In genomic region chr3:136862611-136862951, GRCh38 we compare ENCODE assay signal across 8 cellular contexts. TPM values are rescaled to one million over a fixed set of nuclear protein-coding genes. Genes with fewer than 3 reads are reported as not detected.
DNase-seq lines count a peak whose midpoint lies in the region; ATAC-seq, FAIRE-seq and TF ChIP-seq lines count a peak whose summit lies in the region.

No MANE protein-coding gene starts in this region.

- no peaks in the 10 kb centered on the region for H3K27me3 ChIP-seq in H7 (ENCODE audit: control insufficient read depth, insufficient read depth, low read length)
- no peaks in the 10 kb centered on the region for H3K27me3 ChIP-seq in bronchial epithelial cell (ENCODE audit: control insufficient read depth, insufficient read depth, low read length)
- H3K27me3 ChIP-seq in kidney epithelial cell (ENCODE audit: control insufficient read depth, insufficient read depth, low read length): no peaks in the 10 kb centered on the region

- H3K4me3 ChIP-seq in H7 (ENCODE audit: insufficient read depth, low read depth, low read length) (peak overlapping the region; percentile 92), bronchial epithelial cell (ENCODE audit: low read depth, low read length) (peak overlapping the region; percentile 96), kidney epithelial cell (ENCODE audit: low read depth, low read length) (peak overlapping the region; percentile 63)

- H3K36me3 ChIP-seq in H7 (replicated peaks; ENCODE audit: control insufficient read depth, insufficient read depth, low read length): no peaks in the 10 kb centered on the region
- no peaks in the 10 kb centered on the region for H3K36me3 ChIP-seq in bronchial epithelial cell (ENCODE audit: control insufficient read depth, insufficient read depth, low read length)
- no peaks in the 10 kb centered on the region for H3K36me3 ChIP-seq in kidney epithelial cell (ENCODE audit: control insufficient read depth, insufficient read depth, low read length)

- ATAC-seq in GM18867 (IDR thresholded peaks at IDR 0.05; ENCODE audit: unreplicated experiment): no peak

- no peak for FAIRE-seq in bronchial epithelial cell (lab: Jason Lieb, UNC)

- no peak for TF ChIP-seq CTCF in bronchial epithelial cell (IDR thresholded peaks at IDR 0.05; ENCODE audit: insufficient read depth, low read length, severe bottlenecking)
- TF ChIP-seq CTCF in kidney epithelial cell (IDR thresholded peaks at IDR 0.05; ENCODE audit: insufficient read depth, low read length, poor library complexity, severe bottlenecking): no peak

- in situ Hi-C loops in G401 (cut with HindIII; ENCODE audit: low sequenced_read_pairs): no loop called here

- peak; percentile 58 for DNase-seq in G401 (ENCODE audit: low spot score)
- DNase-seq in H7: peak; percentile 79
- peak; percentile 55 for DNase-seq in LoVo (ENCODE audit: low spot score)
- DNase-seq in T follicular helper cell (ENCODE audit: low read depth): peak; percentile 28
- peak; percentile 64 for DNase-seq in bronchial epithelial cell (ENCODE audit: low read depth)
- no peak for DNase-seq in kidney epithelial cell (ENCODE audit: low read depth)
- DNase-seq in stimulated activated CD4-positive, alpha-beta T cell treated with anti-CD3 and anti-CD28 coated beads, Interleukin-1b, Interleukin-23, amount 100 ng/mL, for 24 hours (ENCODE audit: low read depth in 4 of 4, low spot score in 1 of 4): peak; percentile 2 to 16 (median 8)

RNA-seq across cellular contexts. Expression of gene NCK1, which starts 0.6 kb away (rescaled TPM):
- 24.5 and 39.8 TPM in 2 replicates for total RNA-seq in G401 (2014; rRNA removed; shearing (Covaris generic))
- total RNA-seq in H7 (2014; rRNA removed; shearing (Covaris generic)): 19.4 and 25.9 TPM in 2 replicates
- total RNA-seq in bronchial epithelial cell (74.4 and 81.6 TPM in 2 replicates), kidney epithelial cell (17.7 and 25.7 TPM in 2 replicates)

RNA-seq across cellular contexts. Expression of gene SLC35G2, which starts 43.7 kb away (rescaled TPM):
- total RNA-seq in G401 (2014; rRNA removed; shearing (Covaris generic)): 6.7 and 13.6 TPM in 2 replicates
- 6.7 and 7.2 TPM in 2 replicates for total RNA-seq in H7 (2014; rRNA removed; shearing (Covaris generic))
- total RNA-seq in bronchial epithelial cell: 2.1 and 2.9 TPM in 2 replicates
- total RNA-seq in kidney epithelial cell: 3.9 and 6.6 TPM in 2 replicates
